ENCODE assay signal across 21 cellular contexts in the genomic region with DNA sequence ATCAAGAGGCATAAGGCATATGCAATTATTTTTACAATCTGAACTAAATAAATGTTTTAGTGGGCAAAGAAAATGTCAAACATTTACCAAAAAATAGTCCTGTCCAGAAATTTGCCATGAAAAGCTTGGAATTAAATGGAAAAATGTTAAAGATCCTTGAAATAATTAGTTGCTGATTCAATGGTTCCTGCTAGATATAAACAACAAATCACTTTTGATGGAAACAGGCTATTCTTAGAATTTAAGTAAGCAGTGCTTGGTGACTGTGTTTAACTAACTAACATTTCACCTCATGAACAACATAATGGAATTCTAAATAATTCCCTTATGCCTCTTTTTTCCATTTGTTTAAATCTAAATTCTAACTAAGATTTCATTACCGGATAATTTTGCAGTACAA. TPM values are rescaled to one million over a fixed set of nuclear protein-coding genes. Genes with fewer than 3 reads are reported as not detected.
A peak's percentile ranks its signal among the peaks of the same experiment; 100 is the strongest.
DNase-seq lines count a peak whose midpoint lies in the region; ATAC-seq and TF ChIP-seq lines count a peak whose summit lies in the region.
"Had no signal": no experiment of that assay in that cellular context is flagged by ENCODE, and none has a peak within 500 bp of the region (broad histone marks: within the 10 kb centered on the region; RNA-seq: fewer than 3 reads in every experiment).

No MANE protein-coding gene starts in this region.

- peaks cover 84% of the 10 kb centered on the region for H3K36me3 ChIP-seq in SJSA1
- H3K36me3 ChIP-seq in rectal smooth muscle tissue (ENCODE audit: control insufficient read depth, insufficient read depth, low read length), result no peaks in the 10 kb centered on the region

- peak overlapping the region; percentile 91 for H3K27ac ChIP-seq in SJSA1
- peak overlapping the region; percentile 1 for H3K27ac ChIP-seq in rectal smooth muscle tissue (ENCODE audit: low read depth, low read length)
- H3K27ac ChIP-seq: body of pancreas, C4-2B had no signal

- peaks cover 63% of the 10 kb centered on the region for H3K4me1 ChIP-seq in SJSA1 (replicated peaks)
- H3K4me1 ChIP-seq in rectal smooth muscle tissue (ENCODE audit: control insufficient read depth, insufficient read depth, low read length), result peaks cover 28% of the 10 kb centered on the region

- H3K4me3 Mint-ChIP-seq in Calu3 (ENCODE audit: low read depth, unreplicated experiment), result peak overlapping the region; percentile 94
- H3K4me3 Mint-ChIP-seq: activated T-helper 1 cell treated with anti-CD3 and anti-CD28 coated beads, Interleukin-12 subunit alpha, Interleukin-12 subunit beta, Interleukin-2, Interleukin-4 antibody, amounts not matched to agents 30 ng/mL and 10 ng/mL and 1 ng/mL, durations not matched to agents 14 hours and 24 hours and 36 hours; memory B cell; stimulated activated naive B cell treated with anti-CD40 and anti-IgM and Interleukin-4, amounts not matched to agents 10 μg/mL and 1 μg/mL and 100 μg/mL, for 72 hours; T-helper 1 cell treated with Interleukin-12 subunit alpha and Interleukin-12 subunit beta and Interleukin-4 antibody, amounts not matched to agents 30 μg/mL and 1 μg/mL, for 36 hours had no signal

- H3K9ac ChIP-seq in rectal smooth muscle tissue (ENCODE audit: low read length), result no peak overlapping the region

- H3K27me3 Mint-ChIP-seq in Calu3 (ENCODE audit: unreplicated experiment), result peaks cover 8% of the 10 kb centered on the region

- BruUV-seq in Calu3 (replicated peaks; lab: Mats Ljungman, UMichigan), result no TSS peak

- intact Hi-C loops in Calu3 (cut with micrococcal nuclease; ENCODE audit: unreplicated experiment), result loop anchor here (5.0 kb wide), 2 partner anchors 341 to 561 kb away; no protein-coding TSS in a partner anchor

- H3K4me1 Mint-ChIP-seq in Calu3 (ENCODE audit: low read depth, unreplicated experiment), result peaks cover 21% of the 10 kb centered on the region

- H3K27me3 ChIP-seq in SJSA1 (replicated peaks) (no peaks in the 10 kb centered on the region; the same call in 1 of the 2 replicates), rectal smooth muscle tissue (ENCODE audit: control insufficient read depth, insufficient read depth, low read length) (no peaks in the 10 kb centered on the region)
- H3K27me3 ChIP-seq: body of pancreas had no signal

- no peak for DNase-seq in Calu3
- peak in 1 of 2 experiments; percentile 22 for DNase-seq in SJSA1 (ENCODE audit: low read depth in 1 of 2, low spot score in 2 of 2)
- no peak for DNase-seq in fibroblast of pulmonary artery (ENCODE audit: low read depth)
- no peak for DNase-seq in MV-4-11 (lab: John Stamatoyannopoulos, UW)
- no peak for DNase-seq in NCI-H2196 treated with DMSO at 0.1 percent for 48 hours (lab: John Stamatoyannopoulos, UW; ENCODE audit: unreplicated experiment)
- no peak for DNase-seq in epidermal melanocyte (ENCODE audit: insufficient read length, low spot score)
- DNase-seq: activated CD4-positive, alpha-beta T cell treated with anti-CD3 and anti-CD28 coated beads, Interleukin-2, amount 50 U/mL, for 4 hours; body of pancreas; effector memory CD4-positive, alpha-beta T cell; GF-D8; NCI-H1092 treated with DMSO at 0.1 percent for 48 hours; NCI-H345; OCI-M1; stimulated activated CD4-positive, alpha-beta T cell treated with anti-CD3 and anti-CD28 coated beads, Interleukin-4, amount 100 ng/mL, for 24 hours; stimulated activated naive B cell treated with anti-CD40 and anti-IgM and Interleukin-4, amounts not matched to agents 10 μg/mL and 1 μg/mL and 100 μg/mL, for 72 hours had no signal

- no peaks in the 10 kb centered on the region for H3K9me3 ChIP-seq in SJSA1 (replicated peaks)
- H3K9me3 ChIP-seq: body of pancreas had no signal

- no peaks in the 10 kb centered on the region for H3K9me3 Mint-ChIP-seq in Calu3 (ENCODE audit: low read depth, unreplicated experiment)
- H3K9me3 Mint-ChIP-seq: activated T-helper 1 cell treated with anti-CD3 and anti-CD28 coated beads, Interleukin-12 subunit alpha, Interleukin-12 subunit beta, Interleukin-2, Interleukin-4 antibody, amounts not matched to agents 30 ng/mL and 10 ng/mL and 1 ng/mL, durations not matched to agents 14 hours and 24 hours and 36 hours; stimulated activated naive B cell treated with anti-CD40 and anti-IgM and Interleukin-4, amounts not matched to agents 10 μg/mL and 1 μg/mL and 100 μg/mL, for 72 hours; T-helper 1 cell treated with Interleukin-12 subunit alpha and Interleukin-12 subunit beta and Interleukin-4 antibody, amounts not matched to agents 30 μg/mL and 1 μg/mL, for 36 hours had no signal

- no peak for TF ChIP-seq POLR2A in GM18505 (IDR thresholded peaks at IDR 0.05; ENCODE audit: borderline replicate concordance, extremely low read depth, insufficient read depth, insufficient read length)

- no peak for ATAC-seq in GM18505 (IDR thresholded peaks at IDR 0.05; ENCODE audit: unreplicated experiment)
- ATAC-seq: body of pancreas; stimulated activated naive B cell treated with anti-CD40 and anti-IgM and Interleukin-4, amounts not matched to agents 10 μg/mL and 1 μg/mL and 100 μg/mL, for 72 hours had no signal

- CTCF ChIA-PET in Calu3 (lab: Charles Lee), result no interaction called here

- H3K27ac Mint-ChIP-seq in Calu3 (ENCODE audit: unreplicated experiment), result peak overlapping the region; percentile 8
- H3K27ac Mint-ChIP-seq: activated T-helper 1 cell treated with anti-CD3 and anti-CD28 coated beads, Interleukin-12 subunit alpha, Interleukin-12 subunit beta, Interleukin-2, Interleukin-4 antibody, amounts not matched to agents 30 ng/mL and 10 ng/mL and 1 ng/mL, durations not matched to agents 14 hours and 24 hours and 36 hours; memory B cell; stimulated activated naive B cell treated with anti-CD40 and anti-IgM and Interleukin-4, amounts not matched to agents 10 μg/mL and 1 μg/mL and 100 μg/mL, for 72 hours; T-helper 1 cell treated with Interleukin-12 subunit alpha and Interleukin-12 subunit beta and Interleukin-4 antibody, amounts not matched to agents 30 μg/mL and 1 μg/mL, for 36 hours had no signal

- no peak for TF ChIP-seq CTCF in Calu3 (IDR thresholded peaks at IDR 0.05; ENCODE audit: unreplicated experiment)
- no peak for TF ChIP-seq CTCF in fibroblast of pulmonary artery (IDR thresholded peaks at IDR 0.05; ENCODE audit: low read length, missing control alignments)

- peak overlapping the region; percentile 88 for H3K4me3 ChIP-seq in SJSA1
- peak overlapping the region; percentile 86 for H3K4me3 ChIP-seq in fibroblast of pulmonary artery (replicated peaks; ENCODE audit: low read depth, low read length)
- no peak overlapping the region for H3K4me3 ChIP-seq in rectal smooth muscle tissue (ENCODE audit: low read length)
- H3K4me3 ChIP-seq: body of pancreas had no signal

- peaks cover 93% of the 10 kb centered on the region for H3K36me3 Mint-ChIP-seq in Calu3 (ENCODE audit: insufficient read depth, unreplicated experiment)

RNA-seq across cellular contexts. Expression of gene RND3, which starts 3.9 kb away (rescaled TPM):
- 118 and 143 TPM in 2 replicates for total RNA-seq in Calu3 (2022)
- 170 and 178 TPM in 2 replicates for total RNA-seq in SJSA1 (2014; rRNA removed; shearing (Covaris generic))
- total RNA-seq: activated T-helper 1 cell treated with anti-CD3 and anti-CD28 coated beads, Interleukin-12 subunit alpha, Interleukin-12 subunit beta, Interleukin-2, Interleukin-4 antibody, amounts not matched to agents 30 ng/mL and 10 ng/mL and 1 ng/mL, durations not matched to agents 14 hours and 24 hours and 36 hours had no signal
